ENCODE assay signal across 8 cellular contexts in genomic region chr1:211675230-211676105, GRCh38. TPM values are rescaled to one million over a fixed set of nuclear protein-coding genes. Genes with fewer than 3 reads are reported as not detected.
DNase-seq lines count a peak whose midpoint lies in the region; TF ChIP-seq lines count a peak whose summit lies in the region.

Gene NEK2 (minus strand): TSS chr1:211675621. CDS start chr1:211675479, 142 bp downstream.

- no peaks in the 10 kb centered on the region for H3K27me3 ChIP-seq in GM06990 (replicated peaks; ENCODE audit: control insufficient read depth, insufficient read depth, low read length)
- H3K27me3 ChIP-seq in testis = no peaks in the 10 kb centered on the region

- no peaks in the 10 kb centered on the region for H3K9me3 ChIP-seq in testis

- 1 to 2% methylated on average over 35 to 58 of the region's 58 CpGs for WGBS in testis, 2 donors

- TF ChIP-seq POLR2A in testis (IDR thresholded peaks at IDR 0.05) = no peak

- DNase-seq in GM06990 (ENCODE audit: extremely low read depth, insufficient read length) (peak; percentile 83), HFF-Myc (ENCODE audit: extremely low read depth, low read depth) (peak; percentile 90), MV-4-11 (lab: John Stamatoyannopoulos, UW) (peak; percentile 94), SK-N-DZ (ENCODE audit: low spot score) (peak; percentile 95), globus pallidus (ENCODE audit: low spot score) (peak; percentile 74), occipital lobe (lab: John Stamatoyannopoulos, UW) (peak; percentile 85), testis (peak; percentile 99)
- DNase-seq in activated naive CD4-positive, alpha-beta T cell treated with Interleukin-2 at 50 U/mL for 16 hours = peak; percentile 81

- H3K4me3 ChIP-seq in GM06990 (replicated peaks; ENCODE audit: low read depth, low read length) (peak within 1 kb of the TSS; percentile 82), HFF-Myc (replicated peaks; ENCODE audit: low read depth, low read length) (peak within 1 kb of the TSS; percentile 88), testis (peak within 1 kb of the TSS; percentile 43 to 66)

- H3K4me1 ChIP-seq in testis = no peaks in the 10 kb centered on the region

- peak within 1 kb of the TSS; percentile 9 to 51 for H3K27ac ChIP-seq in testis

- TF ChIP-seq CTCF in GM06990 (IDR thresholded peaks at IDR 0.05; ENCODE audit: insufficient read depth, low read length, poor library complexity, severe bottlenecking) (no peak), HFF-Myc (IDR thresholded peaks at IDR 0.05; ENCODE audit: low read depth, low read length, missing control alignments) (no peak), testis (IDR thresholded peaks at IDR 0.05) (no peak)

- H3K36me3 ChIP-seq in GM06990 (ENCODE audit: control insufficient read depth, insufficient read depth, low read length) (no peaks in the 10 kb centered on the region; the same call in 1 of the 2 replicates), testis (ENCODE audit: low read depth, missing control alignments) (no peaks in the 10 kb centered on the region)

- intact Hi-C loops in testis (cut with DNase I; ENCODE audit: low total_unique reads) = no loop called here

RNA-seq across cellular contexts. Expression of gene NEK2, which starts in this region (rescaled TPM):
- polyA plus RNA-seq in SK-N-DZ (2014; cell fraction: cytosol; rRNA removed) = 74.5 and 81.0 TPM in 2 replicates
- polyA plus RNA-seq in SK-N-DZ (2014; cell fraction: nucleus; rRNA removed) = 34.4 and 40.4 TPM in 2 replicates
- total RNA-seq in occipital lobe = 3.3 TPM
- 10 to 100 TPM; 40.0 to 53.9 TPM for total RNA-seq in testis
- polyA plus RNA-seq in testis (ENCODE audit: insufficient read depth, low read depth, low replicate concordance) = 126 TPM

Comparison
In these comparisons a context has a peak if more than half of its experiments do, and no peak if none do; other contexts are left out.
1. Peak in every context shown above with its lines: DNase-seq, H3K4me3 ChIP-seq and H3K27ac ChIP-seq.